In genomic region chr6:167699141-167700036, GRCh38 we compare ENCODE assay signal across 8 cellular contexts.
A peak's percentile ranks its signal among the peaks of the same experiment; 100 is the strongest.
DNase-seq lines count a peak whose midpoint lies in the region; ATAC-seq and TF ChIP-seq lines count a peak whose summit lies in the region.

No MANE protein-coding gene starts in this region.

- H3K27me3 Mint-ChIP-seq in Calu3 (ENCODE audit: unreplicated experiment): no peaks in the 10 kb centered on the region

- intact Hi-C loops in Calu3 (cut with micrococcal nuclease; ENCODE audit: unreplicated experiment) (no loop called here), Right ventricle myocardium superior (cut with DNase I) (no loop called here)

- no peaks in the 10 kb centered on the region for H3K9me3 Mint-ChIP-seq in Calu3 (ENCODE audit: low read depth, unreplicated experiment)

- CTCF ChIA-PET in Calu3 (lab: Charles Lee): interaction anchor here (0.6 kb wide), 2 partner anchors 63 to 278 kb away, joined by 3 read pairs; no protein-coding TSS in a partner anchor

- no TSS peak for BruUV-seq in Calu3 (replicated peaks; lab: Mats Ljungman, UMichigan)

- TF ChIP-seq CTCF in Calu3 (IDR thresholded peaks at IDR 0.05; ENCODE audit: unreplicated experiment): no peak

- H3K9ac ChIP-seq in skeletal muscle tissue (ENCODE audit: low read depth in 1 of 3, low read length in 3 of 3): peak overlapping the region in 2 of 3 donors; percentile 33 to 43

- H3K9me3 ChIP-seq in skeletal muscle tissue (ENCODE audit: control insufficient read depth in 3 of 3, low read length in 3 of 3): no peaks in the 10 kb centered on the region

- H3K4me1 ChIP-seq in skeletal muscle tissue (ENCODE audit: control insufficient read depth in 3 of 3, insufficient read depth in 3 of 3, low read length in 3 of 3): peaks cover 6 to 8% (median 7%) of the 10 kb centered on the region in 3 donors

- no peak overlapping the region for H3K4me3 Mint-ChIP-seq in Calu3 (ENCODE audit: low read depth, unreplicated experiment)

- peak overlapping the region; percentile 31 for H3K27ac ChIP-seq in skeletal muscle tissue (ENCODE audit: low read depth, low read length)

- peaks cover 0 to 8% (median 0%) of the 10 kb centered on the region in 3 donors for H3K27me3 ChIP-seq in skeletal muscle tissue (ENCODE audit: control insufficient read depth in 3 of 3, insufficient read depth in 3 of 3, low read length in 3 of 3)

- DNase-seq in Calu3: peak; percentile 41
- peak; percentile 90 to 93 for DNase-seq in Kasumi-1 (lab: John Stamatoyannopoulos, UW)
- DNase-seq in activated T-cell treated with anti-CD3 and anti-CD28 coated beads for 48 hours (ENCODE audit: low read depth): peak; percentile 41
- peak; percentile 89 for DNase-seq in Right ventricle myocardium superior
- DNase-seq in NCI-H146 treated with DMSO at 0.1 percent for 48 hours (lab: John Stamatoyannopoulos, UW; ENCODE audit: unreplicated experiment): no peak
- DNase-seq in HUDEP-2 (lab: John Stamatoyannopoulos, UW; ENCODE audit: unreplicated experiment in 76 of 76): no peak

- H3K27ac Mint-ChIP-seq in Calu3 (ENCODE audit: unreplicated experiment): no peak overlapping the region

- no peaks in the 10 kb centered on the region for H3K36me3 Mint-ChIP-seq in Calu3 (ENCODE audit: insufficient read depth, unreplicated experiment)

- peaks cover 20% of the 10 kb centered on the region for H3K4me1 Mint-ChIP-seq in Calu3 (ENCODE audit: low read depth, unreplicated experiment)

- peak overlapping the region in 1 of 3 donors; percentile 41 for H3K4me3 ChIP-seq in skeletal muscle tissue (ENCODE audit: low read length in 3 of 3)

- H3K36me3 ChIP-seq in skeletal muscle tissue (ENCODE audit: control insufficient read depth in 3 of 3, insufficient read depth in 3 of 3, low read length in 3 of 3): no peaks in the 10 kb centered on the region

- ATAC-seq in GM21717 (IDR thresholded peaks at IDR 0.05; ENCODE audit: unreplicated experiment) (peak; percentile 94), Right ventricle myocardium superior (ENCODE audit: poor library complexity) (peak; percentile 95)

Comparison
In these comparisons a context has a peak if more than half of its experiments do, and no peak if none do; other contexts are left out.
1. DNase-seq: peak in Calu3 (single experiment), Kasumi-1 (2 of 2), activated T-cell treated with anti-CD3 and anti-CD28 coated beads for 48 hours (single experiment) and Right ventricle myocardium superior (single experiment); none in NCI-H146 treated with DMSO at 0.1 percent for 48 hours (single experiment) and HUDEP-2 (0 of 76).